14 cellular contexts compared by ENCODE assay signal in genomic region chr3:188624384-188624783, GRCh38.
DNase-seq lines count a peak whose midpoint lies in the region; ATAC-seq and TF ChIP-seq lines count a peak whose summit lies in the region.
"Had no signal": no experiment of that assay in that cellular context is flagged by ENCODE, and none has a peak within 500 bp of the region (broad histone marks: within the 10 kb centered on the region; RNA-seq: fewer than 3 reads in every experiment).

No MANE protein-coding gene starts in this region.

- DNase-seq in IMR-90 (peak; percentile 72), esophagus muscularis mucosa (ENCODE audit: extremely low spot score) (no peak), right lobe of liver (peak in 1 of 3 donors; percentile 75), testis (peak; percentile 78)
- no peak for DNase-seq in activated CD8-positive, alpha-beta T cell treated with anti-CD3 and anti-CD28 coated beads for 36 hours
- DNase-seq: activated CD4-positive, alpha-beta T cell treated with anti-CD3 and anti-CD28 coated beads, Interleukin-2, amount 50 U/mL, for 1 hour; activated naive CD4-positive, alpha-beta T cell treated with Interleukin-2 at 50 U/mL for 16 hours; COR-L47 had no signal

- no peak overlapping the region for H3K9ac ChIP-seq in IMR-90 (ENCODE audit: low read depth, low read length)

- peak overlapping the region; percentile 33; the same call in 1 of the 2 replicates for H3K27ac ChIP-seq in IMR-90 (ENCODE audit: insufficient read depth, low read length)
- peak overlapping the region; percentile 69 to 79 (median 78) for H3K27ac ChIP-seq in esophagus muscularis mucosa (replicated peaks in 1 of 4)
- H3K27ac ChIP-seq in right lobe of liver: peak overlapping the region in 2 of 3 donors; percentile 66 to 77
- peak overlapping the region in 1 of 2 donors; percentile 78 for H3K27ac ChIP-seq in testis

- peak overlapping the region; percentile 59; the same call in 1 of the 2 replicates for H4K91ac ChIP-seq in IMR-90 (ENCODE audit: insufficient read depth, low read depth, low read length)

- no peak for TF ChIP-seq EP300 in esophagus muscularis mucosa (IDR thresholded peaks at IDR 0.05)

- no peak for TF ChIP-seq CTCF in IMR-90 (conservative IDR thresholded peaks at IDR 0.05; ENCODE audit: low read depth, low read length)
- TF ChIP-seq CTCF in esophagus muscularis mucosa (IDR thresholded peaks at IDR 0.05): no peak
- TF ChIP-seq CTCF in right lobe of liver (IDR thresholded peaks at IDR 0.05): no peak
- TF ChIP-seq CTCF in testis (IDR thresholded peaks at IDR 0.05): no peak
- no peak for TF ChIP-seq CTCF in activated CD8-positive, alpha-beta T cell treated with anti-CD3 and anti-CD28 coated beads for 36 hours (IDR thresholded peaks at IDR 0.05)

- peak overlapping the region; percentile 9 to 79; a peak in 2 of 4 replicates for H4K8ac ChIP-seq in IMR-90 (ENCODE audit: low read depth in 2 of 2, low read length in 2 of 2)

- in situ Hi-C loops in IMR-90 (cut with MboI; ENCODE audit: low sequenced_read_pairs): no loop called here

- H4K5ac ChIP-seq in IMR-90 (ENCODE audit: low read depth, low read length): peak overlapping the region; percentile 87

- ATAC-seq in IMR-90 (ENCODE audit: low read depth) (peak; percentile 70), right lobe of liver (peak; percentile 84 to 97 (median 94)), GM18520 (IDR thresholded peaks at IDR 0.05; ENCODE audit: unreplicated experiment) (no peak), GM19023 (IDR thresholded peaks at IDR 0.05; ENCODE audit: unreplicated experiment) (no peak), GM21737 (IDR thresholded peaks at IDR 0.05; ENCODE audit: unreplicated experiment) (no peak)
- ATAC-seq in activated CD8-positive, alpha-beta T cell treated with anti-CD3 and anti-CD28 coated beads for 36 hours: no peak
- ATAC-seq: GM12878 had no signal

- intact Hi-C loops in IMR-90 (cut with micrococcal nuclease) (no loop called here), esophagus muscularis mucosa (cut with DNase I) (no loop called here), right lobe of liver (cut with DNase I) (no loop called here), testis (cut with DNase I; ENCODE audit: low total_unique reads) (no loop called here)
- intact Hi-C loops in activated CD8-positive, alpha-beta T cell treated with anti-CD3 and anti-CD28 coated beads for 36 hours (cut with micrococcal nuclease): no loop called here

- H3K9me3 Mint-ChIP-seq in activated CD8-positive, alpha-beta T cell treated with anti-CD3 and anti-CD28 coated beads for 36 hours: peaks cover 3% of the 10 kb centered on the region
- H3K9me3 Mint-ChIP-seq: stimulated activated naive CD8-positive, alpha-beta T cell treated with anti-CD3 and anti-CD28 coated beads, Interleukin-15, Interleukin-2, amounts not matched to agents 100 ng/mL and 50 ng/mL, for 24 hours had no signal

- no peaks in the 10 kb centered on the region for H3K36me3 Mint-ChIP-seq in activated CD8-positive, alpha-beta T cell treated with anti-CD3 and anti-CD28 coated beads for 36 hours (ENCODE audit: low read depth)

- no peak overlapping the region for H3K4me3 ChIP-seq in IMR-90 (ENCODE audit: insufficient read depth, low read depth, low read length)
- H3K4me3 ChIP-seq in esophagus muscularis mucosa: peak overlapping the region in 1 of 4 donors; percentile 1
- H3K4me3 ChIP-seq in right lobe of liver: no peak overlapping the region
- no peak overlapping the region for H3K4me3 ChIP-seq in testis
- H3K4me3 ChIP-seq: GM12878 had no signal

- peaks cover 13% of the 10 kb centered on the region for H3K4me1 Mint-ChIP-seq in activated CD8-positive, alpha-beta T cell treated with anti-CD3 and anti-CD28 coated beads for 36 hours (ENCODE audit: low read depth)
- H3K4me1 Mint-ChIP-seq: neural crest cell had no signal

- TF ChIP-seq RAD21 in IMR-90 (IDR thresholded peaks at IDR 0.05; ENCODE audit: low read length): no peak

- H2BK5ac ChIP-seq in IMR-90 (ENCODE audit: low read depth, low read length, poor library complexity, severe bottlenecking): peak overlapping the region; percentile 95

- no peak overlapping the region for H2AFZ ChIP-seq in IMR-90 (replicated peaks; ENCODE audit: low read length, poor library complexity)

- H3K4me3 Mint-ChIP-seq in activated CD8-positive, alpha-beta T cell treated with anti-CD3 and anti-CD28 coated beads for 36 hours: no peak overlapping the region
- H3K4me3 Mint-ChIP-seq: neural crest cell; stimulated activated naive CD8-positive, alpha-beta T cell treated with anti-CD3 and anti-CD28 coated beads, Interleukin-15, Interleukin-2, amounts not matched to agents 100 ng/mL and 50 ng/mL, for 24 hours had no signal

- H3K9me1 ChIP-seq in IMR-90 (ENCODE audit: insufficient read depth, low read length): peaks cover 8% of the 10 kb centered on the region; the same call in 1 of the 2 replicates

- H2AK9ac ChIP-seq in IMR-90 (replicated peaks; ENCODE audit: low read depth, low read length, poor library complexity): no peak overlapping the region

- H3K36me3 ChIP-seq in IMR-90 (ENCODE audit: control insufficient read depth, insufficient read depth, low read length) (no peaks in the 10 kb centered on the region), esophagus muscularis mucosa (no peaks in the 10 kb centered on the region), right lobe of liver (no peaks in the 10 kb centered on the region), testis (ENCODE audit: low read depth, missing control alignments) (no peaks in the 10 kb centered on the region)

- no peak overlapping the region for H3K27ac Mint-ChIP-seq in activated CD8-positive, alpha-beta T cell treated with anti-CD3 and anti-CD28 coated beads for 36 hours
- H3K27ac Mint-ChIP-seq: stimulated activated naive CD8-positive, alpha-beta T cell treated with anti-CD3 and anti-CD28 coated beads, Interleukin-15, Interleukin-2, amounts not matched to agents 100 ng/mL and 50 ng/mL, for 24 hours had no signal

- 0 out of 2 replicates have a peak overlapping the region, but pooled peaks have one; percentile 2 for H3K56ac ChIP-seq in IMR-90 (ENCODE audit: extremely low read depth, insufficient read depth, low read length)

- H3K4me2 ChIP-seq in IMR-90 (ENCODE audit: low read depth, low read length): peak overlapping the region; percentile 35; the same call in 1 of the 2 replicates

- H4K20me1 ChIP-seq in IMR-90 (ENCODE audit: insufficient read depth, low read length): 0 out of 2 replicates have a peak, but pooled peaks cover 3% of the 10 kb centered on the region

- dilution Hi-C loops in IMR-90 (cut with HindIII; ENCODE audit: low sequenced_read_pairs, unreplicated experiment): no loop called here

- BruUV-seq in IMR-90 (replicated peaks; lab: Mats Ljungman, UMichigan): no TSS peak

- H3K79me1 ChIP-seq in IMR-90 (ENCODE audit: low read depth in 1 of 2, low read length in 2 of 2): peaks cover 26 to 60% of the 10 kb centered on the region in 2 experiments

- peak overlapping the region; percentile 67; the same call in 1 of the 2 replicates for H3K18ac ChIP-seq in IMR-90 (ENCODE audit: low read depth, low read length)

- H3K4ac ChIP-seq in IMR-90 (ENCODE audit: low read depth, low read length): peak overlapping the region; percentile 87

- 0 out of 3 replicates have a peak overlapping the region, but pooled peaks have one; percentile 49 for H2BK15ac ChIP-seq in IMR-90 (ENCODE audit: low read depth, low read length)

- TF ChIP-seq POLR2A in IMR-90 (IDR thresholded peaks at IDR 0.05; ENCODE audit: low read depth, low read length) (no peak), esophagus muscularis mucosa (IDR thresholded peaks at IDR 0.05; ENCODE audit: low read depth) (no peak), right lobe of liver (IDR thresholded peaks at IDR 0.05) (no peak), testis (IDR thresholded peaks at IDR 0.05) (no peak)

- H3K9me3 ChIP-seq in IMR-90 (ENCODE audit: control insufficient read depth, insufficient read depth, low read length): no peaks in the 10 kb centered on the region
- no peaks in the 10 kb centered on the region for H3K9me3 ChIP-seq in esophagus muscularis mucosa
- H3K9me3 ChIP-seq in right lobe of liver: no peaks in the 10 kb centered on the region
- no peaks in the 10 kb centered on the region for H3K9me3 ChIP-seq in testis

- no peaks in the 10 kb centered on the region for H3K27me3 Mint-ChIP-seq in activated CD8-positive, alpha-beta T cell treated with anti-CD3 and anti-CD28 coated beads for 36 hours
- H3K27me3 Mint-ChIP-seq: stimulated activated naive CD8-positive, alpha-beta T cell treated with anti-CD3 and anti-CD28 coated beads, Interleukin-15, Interleukin-2, amounts not matched to agents 100 ng/mL and 50 ng/mL, for 24 hours had no signal

- H2BK20ac ChIP-seq in IMR-90 (ENCODE audit: low read depth, low read length): peak overlapping the region; percentile 81

- no CpG with 5 or more reads among the region's 3 CpGs for WGBS in IMR-90 (ENCODE audit: extremely low coverage in 2 of 2, insufficient read length in 1 of 2), 2 experiments
- 28% methylated on average over 3 of the region's 3 CpGs for WGBS in esophagus muscularis mucosa
- WGBS in right lobe of liver (ENCODE audit: insufficient coverage, low coverage, low lambda C conversion rate, missing lambda C conversion rate): 10% methylated on average over 3 of the region's 3 CpGs
- 45 to 50% methylated on average over 3 of the region's 3 CpGs for WGBS in testis, 2 donors

- peak overlapping the region; percentile 88; the same call in 1 of the 2 replicates for H3K23ac ChIP-seq in IMR-90 (ENCODE audit: low read depth, low read length)

- H3K4me1 ChIP-seq in IMR-90 (ENCODE audit: control insufficient read depth, insufficient read depth, low read length): peaks cover 13% of the 10 kb centered on the region
- H3K4me1 ChIP-seq in esophagus muscularis mucosa: peaks cover 6 to 57% (median 44%) of the 10 kb centered on the region in 4 donors
- peaks cover 0 to 10% (median 5%) of the 10 kb centered on the region in 4 donors for H3K4me1 ChIP-seq in right lobe of liver
- peaks cover 7% of the 10 kb centered on the region for H3K4me1 ChIP-seq in testis

- H2AK5ac ChIP-seq in IMR-90 (ENCODE audit: low read depth, low read length): peak overlapping the region; percentile 94

- H3K14ac ChIP-seq in IMR-90 (replicated peaks; ENCODE audit: low read depth, low read length): peak overlapping the region; percentile 61; the same call in 1 of the 2 replicates

- H2BK120ac ChIP-seq in IMR-90 (ENCODE audit: low read depth, low read length): peak overlapping the region; percentile 85

- H3K27me3 ChIP-seq in IMR-90 (ENCODE audit: control insufficient read depth, insufficient read depth, low read length) (no peaks in the 10 kb centered on the region), esophagus muscularis mucosa (no peaks in the 10 kb centered on the region), right lobe of liver (no peaks in the 10 kb centered on the region), testis (no peaks in the 10 kb centered on the region)

- POLR2A ChIA-PET in IMR-90 (lab: Charles Lee; ENCODE audit: unreplicated experiment): no interaction called here
- POLR2A ChIA-PET in activated CD8-positive, alpha-beta T cell treated with anti-CD3 and anti-CD28 coated beads for 36 hours (lab: Charles Lee): no interaction called here

- CTCF ChIA-PET in IMR-90 (lab: Yijun Ruan, JAX): interaction anchor here (1.0 to 1.5 kb wide), 2 partner anchors 11 to 88 kb away, joined by 3 read pairs; no protein-coding TSS in a partner anchor
- CTCF ChIA-PET in activated CD8-positive, alpha-beta T cell treated with anti-CD3 and anti-CD28 coated beads for 36 hours (lab: Charles Lee): no interaction called here

TF ChIP-seq in IMR-90, 13 proteins besides CTCF, POLR2A, EP300 and RAD21 (continues in another document):
- TF ChIP-seq BHLHE40 (IDR thresholded peaks at IDR 0.05; ENCODE audit: low read depth, low read length): no peak

Comparison
In these comparisons a context has a peak if more than half of its experiments do, and no peak if none do; other contexts are left out.
1. ATAC-seq: peak in IMR-90 (single experiment) and right lobe of liver (4 of 4); none in GM18520 (single experiment), activated CD8-positive, alpha-beta T cell treated with anti-CD3 and anti-CD28 coated beads for 36 hours (single experiment), GM19023 (single experiment) and GM21737 (single experiment).
2. DNase-seq: peak in IMR-90 (single experiment) and testis (single experiment); none in esophagus muscularis mucosa (single experiment) and activated CD8-positive, alpha-beta T cell treated with anti-CD3 and anti-CD28 coated beads for 36 hours (single experiment).